Comparison of ENCODE assay signal across 10 cellular contexts in the genomic region with DNA sequence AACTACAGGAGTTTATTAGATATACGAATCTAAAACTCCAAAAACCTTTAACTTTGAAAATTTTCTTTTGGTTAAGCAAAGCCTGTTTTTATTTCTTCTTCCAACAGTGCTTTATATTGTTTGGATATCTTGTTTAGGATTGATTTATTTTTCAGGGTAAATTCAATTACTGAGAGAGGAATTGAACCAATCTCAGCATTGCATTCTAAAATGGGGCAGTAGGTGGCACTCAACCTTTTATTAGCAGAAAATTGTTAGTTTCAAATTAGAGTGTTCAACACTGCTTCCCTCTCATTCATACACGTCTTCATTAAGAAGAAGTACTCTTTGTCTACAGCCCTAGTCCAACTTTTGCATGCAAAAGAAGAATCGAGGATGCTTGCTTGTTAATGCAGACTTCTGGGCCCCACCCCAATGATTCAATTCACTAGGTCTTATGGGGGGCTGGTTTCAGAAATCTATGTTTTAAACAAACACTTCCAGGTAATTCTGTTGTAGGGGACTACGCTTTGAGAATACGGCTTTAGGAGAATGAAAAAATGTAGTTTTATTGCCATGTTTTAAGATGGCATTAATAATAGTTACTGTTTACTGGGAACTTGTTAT. TPM values are rescaled to one million over a fixed set of nuclear protein-coding genes. Genes with fewer than 3 reads are reported as not detected.
A peak's percentile ranks its signal among the peaks of the same experiment; 100 is the strongest.
DNase-seq lines count a peak whose midpoint lies in the region; ATAC-seq and TF ChIP-seq lines count a peak whose summit lies in the region.
"Had no signal": no experiment of that assay in that cellular context is flagged by ENCODE, and none has a peak within 500 bp of the region (broad histone marks: within the 10 kb centered on the region; RNA-seq: fewer than 3 reads in every experiment).

No MANE protein-coding gene starts in this region.

- intact Hi-C loops in activated T-helper 1 cell treated with anti-CD3 and anti-CD28 coated beads, Interleukin-12 subunit alpha, Interleukin-12 subunit beta, Interleukin-2, Interleukin-4 antibody, amounts not matched to agents 30 ng/mL and 10 ng/mL and 1 ng/mL, durations not matched to agents 14 hours and 24 hours and 36 hours (cut with micrococcal nuclease): no loop called here
- intact Hi-C loops in prostate gland (cut with DNase I): no loop called here

- 74% methylated on average over 5 of the region's 5 CpGs for WGBS in prostate gland

- H3K27me3 ChIP-seq in BE2C: no peaks in the 10 kb centered on the region
- H3K27me3 ChIP-seq in adipocyte (replicated peaks; ENCODE audit: control insufficient read depth, insufficient read depth, low read length): no peaks in the 10 kb centered on the region
- no peaks in the 10 kb centered on the region for H3K27me3 ChIP-seq in prostate gland (replicated peaks; ENCODE audit: insufficient read depth)
- H3K27me3 ChIP-seq: SJCRH30 had no signal

- no peaks in the 10 kb centered on the region for H3K27me3 Mint-ChIP-seq in activated T-helper 1 cell treated with anti-CD3 and anti-CD28 coated beads, Interleukin-12 subunit alpha, Interleukin-12 subunit beta, Interleukin-2, Interleukin-4 antibody, amounts not matched to agents 30 ng/mL and 10 ng/mL and 1 ng/mL, durations not matched to agents 14 hours and 24 hours and 36 hours (ENCODE audit: insufficient read depth)
- H3K27me3 Mint-ChIP-seq: dendritic cell treated with granulocyte-macrophage colony-stimulating factor and Interleukin-4, amounts not matched to agents 40 ng/mL and 50 ng/mL, for 4 days had no signal

- H3K9me3 ChIP-seq in BE2C (no peaks in the 10 kb centered on the region), adipocyte (ENCODE audit: control insufficient read depth, low read length) (no peaks in the 10 kb centered on the region), prostate gland (no peaks in the 10 kb centered on the region)
- H3K9me3 ChIP-seq: SJCRH30 had no signal

- TF ChIP-seq CTCF in BE2C (IDR thresholded peaks at IDR 0.05; ENCODE audit: low read depth, low read length) (peak; percentile 66), prostate gland (IDR thresholded peaks at IDR 0.05) (peak in 2 of 4 experiments; percentile 8 to 22)

- H3K4me1 Mint-ChIP-seq in activated T-helper 1 cell treated with anti-CD3 and anti-CD28 coated beads, Interleukin-12 subunit alpha, Interleukin-12 subunit beta, Interleukin-2, Interleukin-4 antibody, amounts not matched to agents 30 ng/mL and 10 ng/mL and 1 ng/mL, durations not matched to agents 14 hours and 24 hours and 36 hours (ENCODE audit: low read depth): peaks cover 19% of the 10 kb centered on the region

- no peak overlapping the region for H3K9ac ChIP-seq in adipocyte (ENCODE audit: low read length)

- no peaks in the 10 kb centered on the region for H3K9me3 Mint-ChIP-seq in activated T-helper 1 cell treated with anti-CD3 and anti-CD28 coated beads, Interleukin-12 subunit alpha, Interleukin-12 subunit beta, Interleukin-2, Interleukin-4 antibody, amounts not matched to agents 30 ng/mL and 10 ng/mL and 1 ng/mL, durations not matched to agents 14 hours and 24 hours and 36 hours
- H3K9me3 Mint-ChIP-seq: dendritic cell treated with granulocyte-macrophage colony-stimulating factor and Interleukin-4, amounts not matched to agents 40 ng/mL and 50 ng/mL, for 4 days had no signal

- H3K27ac ChIP-seq in prostate gland: no peak overlapping the region
- H3K27ac ChIP-seq: SJCRH30 had no signal

- peaks cover 28% of the 10 kb centered on the region for H3K36me3 Mint-ChIP-seq in activated T-helper 1 cell treated with anti-CD3 and anti-CD28 coated beads, Interleukin-12 subunit alpha, Interleukin-12 subunit beta, Interleukin-2, Interleukin-4 antibody, amounts not matched to agents 30 ng/mL and 10 ng/mL and 1 ng/mL, durations not matched to agents 14 hours and 24 hours and 36 hours (ENCODE audit: low read depth)

- ATAC-seq in HG03045 (IDR thresholded peaks at IDR 0.05; ENCODE audit: unreplicated experiment): no peak

- peaks cover 12% of the 10 kb centered on the region for H3K36me3 ChIP-seq in BE2C
- H3K36me3 ChIP-seq in adipocyte (ENCODE audit: control insufficient read depth, insufficient read depth, low read length, severe bottlenecking): peaks cover 48% of the 10 kb centered on the region
- H3K36me3 ChIP-seq in prostate gland: peaks cover 0 to 4% of the 10 kb centered on the region in 2 donors

- DNase-seq in BE2C (peak; percentile 15), HCEC 1CT (peak; percentile 44), adipocyte (ENCODE audit: low read depth) (peak; percentile 44), left kidney (ENCODE audit: low read depth, low spot score) (peak; percentile 25), prostate gland (ENCODE audit: low spot score) (no peak), NCI-H1105 (lab: John Stamatoyannopoulos, UW) (no peak)
- no peak for DNase-seq in activated T-helper 1 cell treated with anti-CD3 and anti-CD28 coated beads, Interleukin-12 subunit alpha, Interleukin-12 subunit beta, Interleukin-2, Interleukin-4 antibody, amounts not matched to agents 30 ng/mL and 10 ng/mL and 1 ng/mL, durations not matched to agents 14 hours and 24 hours and 36 hours (ENCODE audit: low spot score)

- H3K27ac Mint-ChIP-seq in activated T-helper 1 cell treated with anti-CD3 and anti-CD28 coated beads, Interleukin-12 subunit alpha, Interleukin-12 subunit beta, Interleukin-2, Interleukin-4 antibody, amounts not matched to agents 30 ng/mL and 10 ng/mL and 1 ng/mL, durations not matched to agents 14 hours and 24 hours and 36 hours: no peak overlapping the region
- H3K27ac Mint-ChIP-seq: dendritic cell treated with granulocyte-macrophage colony-stimulating factor and Interleukin-4, amounts not matched to agents 40 ng/mL and 50 ng/mL, for 4 days had no signal

- H3K4me3 ChIP-seq in BE2C (ENCODE audit: low read depth, low read length) (no peak overlapping the region), adipocyte (ENCODE audit: low read length) (no peak overlapping the region), prostate gland (no peak overlapping the region)
- H3K4me3 ChIP-seq: SJCRH30 had no signal

- H3K4me1 ChIP-seq in BE2C (no peaks in the 10 kb centered on the region), adipocyte (ENCODE audit: control insufficient read depth, insufficient read depth, low read length) (peaks cover 3% of the 10 kb centered on the region), prostate gland (replicated peaks) (no peaks in the 10 kb centered on the region)
- H3K4me1 ChIP-seq: SJCRH30 had no signal

- TF ChIP-seq POLR2A in prostate gland (IDR thresholded peaks at IDR 0.05): no peak

- H3K4me3 Mint-ChIP-seq in activated T-helper 1 cell treated with anti-CD3 and anti-CD28 coated beads, Interleukin-12 subunit alpha, Interleukin-12 subunit beta, Interleukin-2, Interleukin-4 antibody, amounts not matched to agents 30 ng/mL and 10 ng/mL and 1 ng/mL, durations not matched to agents 14 hours and 24 hours and 36 hours: no peak overlapping the region
- H3K4me3 Mint-ChIP-seq: dendritic cell treated with granulocyte-macrophage colony-stimulating factor and Interleukin-4, amounts not matched to agents 40 ng/mL and 50 ng/mL, for 4 days had no signal

RNA-seq across cellular contexts. Expression of a gene that starts 26.6 kb away (rescaled TPM):
- polyA plus RNA-seq in BE2C (2012; ENCODE audit: insufficient read depth, insufficient read length, low read depth): 61.3 TPM
- 73.1 and 78.1 TPM in 2 replicates for total RNA-seq in activated T-helper 1 cell treated with anti-CD3 and anti-CD28 coated beads, Interleukin-12 subunit alpha, Interleukin-12 subunit beta, Interleukin-2, Interleukin-4 antibody, amounts not matched to agents 30 ng/mL and 10 ng/mL and 1 ng/mL, durations not matched to agents 14 hours and 24 hours and 36 hours
- 10 to 100 TPM; 14.4 to 35.2 TPM for total RNA-seq in prostate gland

RNA-seq across cellular contexts. Expression of a gene that starts 29.5 kb away (rescaled TPM):
- polyA plus RNA-seq in BE2C (2012; ENCODE audit: insufficient read depth, insufficient read length, low read depth): 11.1 TPM
- total RNA-seq in activated T-helper 1 cell treated with anti-CD3 and anti-CD28 coated beads, Interleukin-12 subunit alpha, Interleukin-12 subunit beta, Interleukin-2, Interleukin-4 antibody, amounts not matched to agents 30 ng/mL and 10 ng/mL and 1 ng/mL, durations not matched to agents 14 hours and 24 hours and 36 hours: 36.4 and 40.2 TPM in 2 replicates
- 10 to 100 TPM; 14.6 to 20.3 TPM for total RNA-seq in prostate gland

RNA-seq across cellular contexts. Expression of a gene that starts 46.0 kb away (rescaled TPM):
- not detected for polyA plus RNA-seq in BE2C (2012; ENCODE audit: insufficient read depth, insufficient read length, low read depth)
- total RNA-seq in activated T-helper 1 cell treated with anti-CD3 and anti-CD28 coated beads, Interleukin-12 subunit alpha, Interleukin-12 subunit beta, Interleukin-2, Interleukin-4 antibody, amounts not matched to agents 30 ng/mL and 10 ng/mL and 1 ng/mL, durations not matched to agents 14 hours and 24 hours and 36 hours: 0.05 TPM in 2 replicates
- 1 to 10 TPM in 1 of 2 donors, not detected in 1; 1.0 TPM for total RNA-seq in prostate gland

Comparison
In these comparisons a context has a peak if more than half of its experiments do, and no peak if none do; other contexts are left out.
1. DNase-seq: peak in BE2C (single experiment), HCEC 1CT (single experiment), adipocyte (single experiment) and left kidney (single experiment); none in activated T-helper 1 cell treated with anti-CD3 and anti-CD28 coated beads, Interleukin-12 subunit alpha, Interleukin-12 subunit beta, Interleukin-2, Interleukin-4 antibody, amounts not matched to agents 30 ng/mL and 10 ng/mL and 1 ng/mL, durations not matched to agents 14 hours and 24 hours and 36 hours (single experiment), prostate gland (single experiment) and NCI-H1105 (single experiment).